15 cellular contexts compared by ENCODE assay signal in genomic region chr10:2953495-2953894, GRCh38.
"Had no signal": no experiment of that assay in that cellular context is flagged by ENCODE, and none has a peak within 500 bp of the region (broad histone marks: within the 10 kb centered on the region; RNA-seq: fewer than 3 reads in every experiment).

No MANE protein-coding gene starts in this region.

- FAIRE-seq: islet of Langerhans had no signal

- H3K4me1 ChIP-seq: gastrocnemius medialis, heart right ventricle, sigmoid colon had no signal

- H3K27ac ChIP-seq: gastrocnemius medialis, heart right ventricle, sigmoid colon, skin epidermis had no signal

- ATAC-seq: gastrocnemius medialis, heart right ventricle, mucosa of descending colon, natural killer cell had no signal

- H3K4me1 Mint-ChIP-seq: natural killer cell, neural crest cell had no signal

- H3K27me3 ChIP-seq: gastrocnemius medialis, sigmoid colon had no signal

- H3K4me3 ChIP-seq: gastrocnemius medialis, heart right ventricle, mucosa of descending colon, sigmoid colon, skin epidermis had no signal

- H3K27ac Mint-ChIP-seq: dendritic cell treated with granulocyte-macrophage colony-stimulating factor and Interleukin-4, amounts not matched to agents 40 ng/mL and 50 ng/mL, for 4 days; natural killer cell had no signal

- H3K9me3 ChIP-seq: gastrocnemius medialis, mucosa of descending colon, sigmoid colon had no signal

- H3K36me3 ChIP-seq: gastrocnemius medialis, heart right ventricle, sigmoid colon had no signal

- H3K36me3 Mint-ChIP-seq: natural killer cell had no signal

- H3K4me3 Mint-ChIP-seq: dendritic cell treated with granulocyte-macrophage colony-stimulating factor and Interleukin-4, amounts not matched to agents 40 ng/mL and 50 ng/mL, for 4 days; natural killer cell; neural crest cell had no signal

- DNase-seq: erythroblast; gastrocnemius medialis; heart right ventricle; hypothalamus; kidney glomerular epithelial cell; mucosa of descending colon; natural killer cell; posterior cingulate gyrus; sigmoid colon; stimulated activated naive CD4-positive, alpha-beta T cell; trophoblast cell had no signal

- H3K9me3 Mint-ChIP-seq: natural killer cell had no signal
